12 cellular contexts compared by ENCODE assay signal in genomic region chr4:139628184-139629012, GRCh38. TPM values are rescaled to one million over a fixed set of nuclear protein-coding genes. Genes with fewer than 3 reads are reported as not detected.
DNase-seq lines count a peak whose midpoint lies in the region; ATAC-seq, FAIRE-seq and TF ChIP-seq lines count a peak whose summit lies in the region.
"Had no signal": no experiment of that assay in that cellular context is flagged by ENCODE, and none has a peak within 500 bp of the region (broad histone marks: within the 10 kb centered on the region; RNA-seq: fewer than 3 reads in every experiment).

No MANE protein-coding gene starts in this region.

- FAIRE-seq in astrocyte (lab: Jason Lieb, UNC) (no peak), HTR-8/SVneo (lab: Jason Lieb, UNC) (no peak)

- H4K20me1 ChIP-seq in astrocyte (ENCODE audit: insufficient read depth, low read length) = no peaks in the 10 kb centered on the region
- H4K20me1 ChIP-seq: BLaER1 had no signal

- intact Hi-C loops in aorta (cut with DNase I) = no loop called here
- intact Hi-C loops in activated CD8-positive, alpha-beta T cell treated with anti-CD3 and anti-CD28 coated beads for 36 hours (cut with micrococcal nuclease) = no loop called here

- no peak overlapping the region for H3K27ac Mint-ChIP-seq in astrocyte (ENCODE audit: unreplicated experiment)
- no peak overlapping the region for H3K27ac Mint-ChIP-seq in activated CD8-positive, alpha-beta T cell treated with anti-CD3 and anti-CD28 coated beads for 36 hours

- WGBS in mesenchymal stem cell = 68% methylated on average over 14 of the region's 16 CpGs
- WGBS in aorta, 2 donors = 69 to 77% methylated on average over 16 of the region's 16 CpGs

- no peak for TF ChIP-seq CTCF in astrocyte (IDR thresholded peaks at IDR 0.05; ENCODE audit: insufficient read depth, low read depth, low read length)
- no peak for TF ChIP-seq CTCF in activated CD8-positive, alpha-beta T cell treated with anti-CD3 and anti-CD28 coated beads for 36 hours (IDR thresholded peaks at IDR 0.05)

- H3K4me2 ChIP-seq in astrocyte (ENCODE audit: low read length) (peak overlapping the region; percentile 41), mesenchymal stem cell (ENCODE audit: low read length, poor library complexity, severe bottlenecking) (no peak overlapping the region)
- H3K4me2 ChIP-seq: BLaER1 had no signal

- H3K27ac ChIP-seq in astrocyte (ENCODE audit: low read depth, low read length) (no peak overlapping the region), mesenchymal stem cell (ENCODE audit: low read length, poor library complexity, severe bottlenecking) (no peak overlapping the region), aorta (ENCODE audit: low read depth in 1 of 2, low read length in 2 of 2) (no peak overlapping the region)
- H3K27ac ChIP-seq: BLaER1 had no signal

- no peaks in the 10 kb centered on the region for H3K79me1 ChIP-seq in mesenchymal stem cell (replicated peaks; ENCODE audit: low read length, poor library complexity, severe bottlenecking)

- H3K4me1 ChIP-seq in astrocyte (ENCODE audit: insufficient read depth, low read length) (no peaks in the 10 kb centered on the region), mesenchymal stem cell (ENCODE audit: control insufficient read depth, insufficient read depth, low read depth, low read length) (peaks cover 4% of the 10 kb centered on the region), aorta (ENCODE audit: control insufficient read depth in 1 of 2, insufficient read depth in 2 of 2, low read length in 2 of 2) (no peaks in the 10 kb centered on the region)
- H3K4me1 ChIP-seq: BLaER1 had no signal

- H2AK5ac ChIP-seq in mesenchymal stem cell (ENCODE audit: low read length, severe bottlenecking) = peak overlapping the region; percentile 78

- ATAC-seq in aorta (ENCODE audit: low FRiP score) (no peak), HG03045 (IDR thresholded peaks at IDR 0.05; ENCODE audit: unreplicated experiment) (no peak)
- ATAC-seq in activated CD8-positive, alpha-beta T cell treated with anti-CD3 and anti-CD28 coated beads for 36 hours = no peak
- ATAC-seq: stimulated activated naive CD8-positive, alpha-beta T cell treated with anti-CD3 and anti-CD28 coated beads, Interleukin-15, Interleukin-2, amounts not matched to agents 100 U/mL and 50 U/mL, for 24 hours had no signal

- no peak overlapping the region for H3K4me3 Mint-ChIP-seq in astrocyte (ENCODE audit: unreplicated experiment)
- no peak overlapping the region for H3K4me3 Mint-ChIP-seq in activated CD8-positive, alpha-beta T cell treated with anti-CD3 and anti-CD28 coated beads for 36 hours

- H3K23ac ChIP-seq in mesenchymal stem cell (ENCODE audit: low read length in 2 of 2) = no peak overlapping the region

- no peak overlapping the region for H3K14ac ChIP-seq in mesenchymal stem cell (ENCODE audit: low read length in 2 of 2)

- POLR2A ChIA-PET in activated CD8-positive, alpha-beta T cell treated with anti-CD3 and anti-CD28 coated beads for 36 hours (lab: Charles Lee) = no interaction called here

- no peaks in the 10 kb centered on the region for H3K9me3 ChIP-seq in astrocyte (ENCODE audit: insufficient read depth, low read depth, low read length)
- no peaks in the 10 kb centered on the region for H3K9me3 ChIP-seq in mesenchymal stem cell (ENCODE audit: control insufficient read depth, low read length)
- H3K9me3 ChIP-seq in aorta (ENCODE audit: control insufficient read depth, low read length) = no peaks in the 10 kb centered on the region
- H3K9me3 ChIP-seq: BLaER1 had no signal

- H3K27me3 ChIP-seq in astrocyte (ENCODE audit: insufficient read depth, low read length) (peaks cover 11% of the 10 kb centered on the region), mesenchymal stem cell (ENCODE audit: control insufficient read depth in 1 of 2, insufficient read depth in 1 of 2, low read length in 2 of 2) (peaks cover 0 to 30% of the 10 kb centered on the region in 2 experiments), aorta (ENCODE audit: control insufficient read depth in 1 of 2, insufficient read depth in 2 of 2, low read length in 1 of 2) (no peaks in the 10 kb centered on the region)
- H3K27me3 ChIP-seq: BLaER1 had no signal

- DNase-seq in DMS79 (lab: John Stamatoyannopoulos, UW) (peak; percentile 68), NCI-H146 (lab: John Stamatoyannopoulos, UW) (peak; percentile 85), astrocyte (ENCODE audit: low read depth) (no peak), mesenchymal stem cell (no peak), aorta (no peak), HTR-8/SVneo (ENCODE audit: insufficient read length, low spot score) (no peak)
- no peak for DNase-seq in activated CD8-positive, alpha-beta T cell treated with anti-CD3 and anti-CD28 coated beads for 36 hours
- DNase-seq: activated naive CD4-positive, alpha-beta T cell; central memory CD4-positive, alpha-beta T cell; stimulated activated naive CD8-positive, alpha-beta T cell treated with anti-CD3 and anti-CD28 coated beads, Interleukin-15, Interleukin-2, amounts not matched to agents 100 U/mL and 50 U/mL, for 24 hours had no signal

- H3K4ac ChIP-seq in mesenchymal stem cell (ENCODE audit: low read depth in 1 of 2, low read length in 2 of 2) = no peak overlapping the region

- peaks cover 30% of the 10 kb centered on the region for H3K27me3 Mint-ChIP-seq in astrocyte (ENCODE audit: low read depth, unreplicated experiment)
- peaks cover 8% of the 10 kb centered on the region for H3K27me3 Mint-ChIP-seq in activated CD8-positive, alpha-beta T cell treated with anti-CD3 and anti-CD28 coated beads for 36 hours

- no peaks in the 10 kb centered on the region for H3K9me3 Mint-ChIP-seq in astrocyte (ENCODE audit: unreplicated experiment)
- no peaks in the 10 kb centered on the region for H3K9me3 Mint-ChIP-seq in activated CD8-positive, alpha-beta T cell treated with anti-CD3 and anti-CD28 coated beads for 36 hours

- peak overlapping the region; percentile 68 for H2AFZ ChIP-seq in astrocyte (ENCODE audit: low read depth, low read length)
- H2AFZ ChIP-seq in mesenchymal stem cell (ENCODE audit: low read depth, low read length) = no peak overlapping the region

- CTCF ChIA-PET in activated CD8-positive, alpha-beta T cell treated with anti-CD3 and anti-CD28 coated beads for 36 hours (lab: Charles Lee) = interaction anchor here (1.7 to 1.8 kb wide), 2 partner anchors 9 to 29 kb away, joined by 6 to 8 read pairs; no protein-coding TSS in a partner anchor

- H3K4me1 Mint-ChIP-seq in astrocyte (ENCODE audit: low read depth, unreplicated experiment) = peaks cover 6% of the 10 kb centered on the region
- H3K4me1 Mint-ChIP-seq in activated CD8-positive, alpha-beta T cell treated with anti-CD3 and anti-CD28 coated beads for 36 hours (ENCODE audit: low read depth) = no peaks in the 10 kb centered on the region

- H2BK15ac ChIP-seq in mesenchymal stem cell (ENCODE audit: low read depth, poor library complexity, severe bottlenecking) = no peak overlapping the region

- no peak overlapping the region for H3K4me3 ChIP-seq in astrocyte (ENCODE audit: insufficient read depth, low read depth, low read length)
- no peak overlapping the region for H3K4me3 ChIP-seq in mesenchymal stem cell (ENCODE audit: insufficient read depth in 1 of 2, low read depth in 1 of 2, low read length in 2 of 2)
- no peak overlapping the region for H3K4me3 ChIP-seq in aorta (ENCODE audit: low read length in 2 of 2)
- H3K4me3 ChIP-seq: BLaER1 had no signal

- H4K8ac ChIP-seq in mesenchymal stem cell (ENCODE audit: low read length) = no peak overlapping the region

- H3K18ac ChIP-seq in mesenchymal stem cell (ENCODE audit: low read depth in 1 of 2, low read length in 2 of 2) = no peak overlapping the region

- H4K91ac ChIP-seq in mesenchymal stem cell (ENCODE audit: low read length) = no peak overlapping the region

- no peak overlapping the region for H2BK120ac ChIP-seq in mesenchymal stem cell (ENCODE audit: low read depth, low read length)

- H3K36me3 Mint-ChIP-seq in astrocyte (ENCODE audit: low read depth, unreplicated experiment) = no peaks in the 10 kb centered on the region
- no peaks in the 10 kb centered on the region for H3K36me3 Mint-ChIP-seq in activated CD8-positive, alpha-beta T cell treated with anti-CD3 and anti-CD28 coated beads for 36 hours (ENCODE audit: low read depth)

- H3K9ac ChIP-seq in astrocyte (ENCODE audit: low read length) (no peak overlapping the region), mesenchymal stem cell (ENCODE audit: low read length) (no peak overlapping the region)
- H3K9ac ChIP-seq: BLaER1 had no signal

- no peak overlapping the region for H2BK5ac ChIP-seq in mesenchymal stem cell (ENCODE audit: low read depth, low read length, poor library complexity, severe bottlenecking)

- H3K36me3 ChIP-seq in astrocyte (ENCODE audit: insufficient read depth, low read length) (no peaks in the 10 kb centered on the region), mesenchymal stem cell (ENCODE audit: control insufficient read depth in 1 of 2, insufficient read depth in 2 of 2, low read depth in 1 of 2, low read length in 2 of 2) (no peaks in the 10 kb centered on the region), aorta (ENCODE audit: control insufficient read depth in 1 of 2, insufficient read depth in 2 of 2, low read length in 1 of 2) (no peaks in the 10 kb centered on the region)
- H3K36me3 ChIP-seq: BLaER1 had no signal

- H2BK12ac ChIP-seq in mesenchymal stem cell (ENCODE audit: low read length in 2 of 2) = no peak overlapping the region

- no peaks in the 10 kb centered on the region for H3K79me2 ChIP-seq in astrocyte (ENCODE audit: insufficient read depth, low read length)

RNA-seq across cellular contexts. Expression of gene MGST2, which starts 37.2 kb away (rescaled TPM):
- 16.5 and 17.6 TPM in 2 replicates for total RNA-seq in astrocyte
- polyA plus RNA-seq in mesenchymal stem cell (2013, experiment 1 of 2) = 48.1 TPM
- polyA plus RNA-seq in mesenchymal stem cell (2013, experiment 2 of 2) = 51.9 TPM
- 10 to 100 TPM; 41.3 to 48.7 TPM for total RNA-seq in aorta
- polyA plus RNA-seq in aorta = 10 to 100 TPM; 36.0 to 48.0 TPM
- 10 to 100 TPM; 11.7 to 12.4 TPM for total RNA-seq in activated CD8-positive, alpha-beta T cell treated with anti-CD3 and anti-CD28 coated beads for 36 hours

Comparison
In these comparisons a context has a peak if more than half of its experiments do, and no peak if none do; other contexts are left out.
1. DNase-seq: peak in DMS79 (single experiment) and NCI-H146 (single experiment); none in astrocyte (single experiment), mesenchymal stem cell (single experiment), aorta (0 of 2), activated CD8-positive, alpha-beta T cell treated with anti-CD3 and anti-CD28 coated beads for 36 hours (single experiment) and HTR-8/SVneo (single experiment).